ENCODE assay signal across 8 cellular contexts in genomic region chr17:30767641-30768404, GRCh38. TPM values are rescaled to one million over a fixed set of nuclear protein-coding genes. Genes with fewer than 3 reads are reported as not detected.
DNase-seq lines count a peak whose midpoint lies in the region; ATAC-seq, FAIRE-seq and TF ChIP-seq lines count a peak whose summit lies in the region.
"Not testable (repeated sequence)": the region's sequence is repeated elsewhere in the genome, so short reads cannot be mapped to it uniquely, and the experiment has no call there.

No MANE protein-coding gene starts in this region.

- not testable (repeated sequence) for BruUV-seq in mammary epithelial cell (replicated peaks; lab: Mats Ljungman, UMichigan)

- ATAC-seq in SK-N-SH treated with all-trans-retinoic acid at 6 μM for 48 hours: peak; percentile 40; the same call in 2 of the 3 replicates

- dilution Hi-C loops in mammary epithelial cell (cut with HindIII; ENCODE audit: low sequenced_read_pairs): not testable (repeated sequence)

- not testable (repeated sequence) for H3K9me3 Mint-ChIP-seq in activated CD4-positive, alpha-beta memory T cell treated with anti-CD3 and anti-CD28 coated beads, Interleukin-2, amount 10 ng/mL, durations not matched to agents 7 days and 5 days; activated naive CD4-positive, alpha-beta T cell treated with anti-CD3 and anti-CD28 coated beads for 36 hours

- POLR2A ChIA-PET in activated CD4-positive, alpha-beta memory T cell treated with anti-CD3 and anti-CD28 coated beads, Interleukin-2, amount 10 ng/mL, durations not matched to agents 7 days and 5 days (lab: Charles Lee): interaction anchor here (0.6 kb wide), 1 partner anchor 13 kb away, joined by 6 read pairs; no protein-coding TSS in a partner anchor

- 0 out of 2 replicates have a peak, but pooled peaks cover 14% of the 10 kb centered on the region for H3K4me1 ChIP-seq in GM23248 (ENCODE audit: insufficient read depth)
- H3K4me1 ChIP-seq in mammary epithelial cell (ENCODE audit: insufficient read depth, low read length); smooth muscle cell (ENCODE audit: low read depth): not testable (repeated sequence)

- FAIRE-seq in A204.1 (lab: Jason Lieb, UNC): peak; percentile 61

- not testable (repeated sequence) for H3K4me1 Mint-ChIP-seq in activated CD4-positive, alpha-beta memory T cell treated with anti-CD3 and anti-CD28 coated beads, Interleukin-2, amount 10 ng/mL, durations not matched to agents 7 days and 5 days
- H3K4me1 Mint-ChIP-seq in activated naive CD4-positive, alpha-beta T cell treated with anti-CD3 and anti-CD28 coated beads for 36 hours (ENCODE audit: low read depth): peaks cover 12% of the 10 kb centered on the region

- H3K27ac ChIP-seq in GM23248 (peak overlapping the region; percentile 31), epithelial cell of prostate (peak overlapping the region; percentile 33), smooth muscle cell (ENCODE audit: low read depth) (peak overlapping the region; percentile 7)
- not testable (repeated sequence) for H3K27ac ChIP-seq in mammary epithelial cell (ENCODE audit: insufficient read depth, low read depth, low read length)

- peaks cover 42% of the 10 kb centered on the region for H3K36me3 ChIP-seq in GM23248 (ENCODE audit: low read depth)
- peaks cover 11% of the 10 kb centered on the region for H3K36me3 ChIP-seq in mammary epithelial cell (ENCODE audit: insufficient read depth, low read length)
- not testable (repeated sequence) for H3K36me3 ChIP-seq in smooth muscle cell (ENCODE audit: low read depth)

- H4K20me1 ChIP-seq in GM23248 (ENCODE audit: insufficient read depth); mammary epithelial cell (ENCODE audit: insufficient read depth, low read length): not testable (repeated sequence)
- peaks cover 18% of the 10 kb centered on the region for H4K20me1 ChIP-seq in smooth muscle cell (ENCODE audit: low read depth)

- H3K79me2 ChIP-seq in GM23248 (ENCODE audit: insufficient read depth): peaks cover 28% of the 10 kb centered on the region; the same call in 1 of the 2 replicates
- not testable (repeated sequence) for H3K79me2 ChIP-seq in mammary epithelial cell (ENCODE audit: insufficient read depth, low read length)
- H3K79me2 ChIP-seq in smooth muscle cell (ENCODE audit: low read depth): peaks cover 13% of the 10 kb centered on the region

- not testable (repeated sequence) for H3K27me3 ChIP-seq in GM23248 (replicated peaks; ENCODE audit: insufficient read depth); mammary epithelial cell (ENCODE audit: insufficient read depth, low read length); smooth muscle cell (ENCODE audit: low read depth)

- H3K4me3 ChIP-seq in GM23248; mammary epithelial cell (replicated peaks in 1 of 3; ENCODE audit: insufficient read depth in 1 of 3, low read depth in 2 of 3, low read length in 3 of 3); smooth muscle cell: not testable (repeated sequence)

- H3K27ac Mint-ChIP-seq in activated CD4-positive, alpha-beta memory T cell treated with anti-CD3 and anti-CD28 coated beads, Interleukin-2, amount 10 ng/mL, durations not matched to agents 7 days and 5 days: peak overlapping the region; percentile 3
- H3K27ac Mint-ChIP-seq in activated naive CD4-positive, alpha-beta T cell treated with anti-CD3 and anti-CD28 coated beads for 36 hours: peak overlapping the region; percentile 71

- in situ Hi-C loops in GM23248 (cut with MboI); mammary epithelial cell (cut with MboI; ENCODE audit: low sequenced_read_pairs in 2 of 2): not testable (repeated sequence)

- peak; percentile 13 for DNase-seq in GM23248
- not testable (repeated sequence) for DNase-seq in activated CD4-positive, alpha-beta memory T cell treated with anti-CD3 and anti-CD28 coated beads, Interleukin-2, amount 10 ng/mL, durations not matched to agents 7 days and 5 days; activated naive CD4-positive, alpha-beta T cell treated with anti-CD3 and anti-CD28 coated beads for 36 hours; epithelial cell of prostate (ENCODE audit: low read depth, low spot score); smooth muscle cell (lab: John Stamatoyannopoulos, UW; ENCODE audit: unreplicated experiment)
- DNase-seq in mammary epithelial cell: peak; percentile 23

- TF ChIP-seq CTCF in mammary epithelial cell (conservative IDR thresholded peaks at IDR 0.05 in 1 of 2, IDR thresholded peaks at IDR 0.05 in 1 of 2; ENCODE audit: extremely low read depth in 1 of 2, insufficient read depth in 1 of 2, low read depth in 1 of 2, low read length in 2 of 2); smooth muscle cell (IDR thresholded peaks at IDR 0.05; ENCODE audit: borderline replicate concordance, insufficient read depth, poor library complexity, severe bottlenecking): not testable (repeated sequence)

- intact Hi-C loops in activated naive CD4-positive, alpha-beta T cell treated with anti-CD3 and anti-CD28 coated beads for 36 hours (cut with micrococcal nuclease); mammary epithelial cell (cut with micrococcal nuclease): not testable (repeated sequence)

- H3K4me2 ChIP-seq in GM23248 (ENCODE audit: unreplicated experiment); mammary epithelial cell (ENCODE audit: insufficient read depth, low read depth, low read length); smooth muscle cell: not testable (repeated sequence)

- H3K9me3 ChIP-seq in GM23248 (ENCODE audit: low read depth); mammary epithelial cell (replicated peaks; ENCODE audit: insufficient read depth, low read length); smooth muscle cell (replicated peaks; ENCODE audit: low read depth): not testable (repeated sequence)

- not testable (repeated sequence) for H3K27me3 Mint-ChIP-seq in activated CD4-positive, alpha-beta memory T cell treated with anti-CD3 and anti-CD28 coated beads, Interleukin-2, amount 10 ng/mL, durations not matched to agents 7 days and 5 days; activated naive CD4-positive, alpha-beta T cell treated with anti-CD3 and anti-CD28 coated beads for 36 hours (ENCODE audit: low read depth)

- not testable (repeated sequence) for H2AFZ ChIP-seq in GM23248; mammary epithelial cell (ENCODE audit: low read depth, low read length); smooth muscle cell (ENCODE audit: low read depth)

- 94 to 95% methylated on average over 13 to 14 of the region's 14 CpGs for WGBS in GM23248 (ENCODE audit: low coverage in 1 of 2, low lambda C conversion rate in 2 of 2, missing lambda C conversion rate in 2 of 2), 2 experiments
- WGBS in mammary epithelial cell (ENCODE audit: low coverage, missing lambda C conversion rate): 98% methylated on average over 12 of the region's 14 CpGs
- WGBS in smooth muscle cell (ENCODE audit: low lambda C conversion rate): 96% methylated on average over 14 of the region's 14 CpGs

- peaks cover 33% of the 10 kb centered on the region for H3K36me3 Mint-ChIP-seq in activated CD4-positive, alpha-beta memory T cell treated with anti-CD3 and anti-CD28 coated beads, Interleukin-2, amount 10 ng/mL, durations not matched to agents 7 days and 5 days (ENCODE audit: low read depth)
- H3K36me3 Mint-ChIP-seq in activated naive CD4-positive, alpha-beta T cell treated with anti-CD3 and anti-CD28 coated beads for 36 hours (ENCODE audit: low read depth): peaks cover 19% of the 10 kb centered on the region

- not testable (repeated sequence) for H3K4me3 Mint-ChIP-seq in activated CD4-positive, alpha-beta memory T cell treated with anti-CD3 and anti-CD28 coated beads, Interleukin-2, amount 10 ng/mL, durations not matched to agents 7 days and 5 days; activated naive CD4-positive, alpha-beta T cell treated with anti-CD3 and anti-CD28 coated beads for 36 hours

- not testable (repeated sequence) for H3K9me2 ChIP-seq in GM23248 (ENCODE audit: insufficient read depth)

- CTCF ChIA-PET in activated CD4-positive, alpha-beta memory T cell treated with anti-CD3 and anti-CD28 coated beads, Interleukin-2, amount 10 ng/mL, durations not matched to agents 7 days and 5 days (lab: Charles Lee); mammary epithelial cell (lab: Charles Lee; ENCODE audit: low non-redundant PET): not testable (repeated sequence)
- CTCF ChIA-PET in activated naive CD4-positive, alpha-beta T cell treated with anti-CD3 and anti-CD28 coated beads for 36 hours (lab: Charles Lee): interaction anchor here (0.6 to 1.3 kb wide), 2 partner anchors 20 to 57 kb away, joined by 3 read pairs; no protein-coding TSS in a partner anchor

- H3K9ac ChIP-seq in GM23248; mammary epithelial cell (ENCODE audit: insufficient read depth, low read length); smooth muscle cell (ENCODE audit: low read depth): not testable (repeated sequence)

- not testable (repeated sequence) for H3F3A ChIP-seq in GM23248 (ENCODE audit: insufficient read depth); smooth muscle cell (ENCODE audit: low read depth)

RNA-seq across cellular contexts. Expression of gene CRLF3, which starts 56.7 kb away (rescaled TPM):
- 14.4 and 18.6 TPM in 2 replicates for total RNA-seq in GM23248 (2014; rRNA removed; shearing (Covaris generic))
- polyA plus RNA-seq in GM23248 (2016; fragmentation: Nextera tagmentation; extraction: Ambion mirVana): 13.2 and 13.6 TPM in 2 replicates
- 10 to 100 TPM; 70.1 to 76.2 TPM for total RNA-seq in activated CD4-positive, alpha-beta memory T cell treated with anti-CD3 and anti-CD28 coated beads, Interleukin-2, amount 10 ng/mL, durations not matched to agents 7 days and 5 days
- 10 to 100 TPM; 47.1 to 47.7 TPM for total RNA-seq in activated naive CD4-positive, alpha-beta T cell treated with anti-CD3 and anti-CD28 coated beads for 36 hours
- total RNA-seq in mammary epithelial cell: 10 to 100 TPM; 18.7 to 20.7 TPM
- 10.9 TPM for polyA plus RNA-seq in mammary epithelial cell
- 20.7 TPM for polyA minus RNA-seq in mammary epithelial cell
- total RNA-seq in smooth muscle cell: 8.1 TPM in 2 replicates
- 5.8 and 7.0 TPM in 2 replicates for polyA plus RNA-seq in smooth muscle cell
